21 cellular contexts compared by ENCODE assay signal in the genomic region with DNA sequence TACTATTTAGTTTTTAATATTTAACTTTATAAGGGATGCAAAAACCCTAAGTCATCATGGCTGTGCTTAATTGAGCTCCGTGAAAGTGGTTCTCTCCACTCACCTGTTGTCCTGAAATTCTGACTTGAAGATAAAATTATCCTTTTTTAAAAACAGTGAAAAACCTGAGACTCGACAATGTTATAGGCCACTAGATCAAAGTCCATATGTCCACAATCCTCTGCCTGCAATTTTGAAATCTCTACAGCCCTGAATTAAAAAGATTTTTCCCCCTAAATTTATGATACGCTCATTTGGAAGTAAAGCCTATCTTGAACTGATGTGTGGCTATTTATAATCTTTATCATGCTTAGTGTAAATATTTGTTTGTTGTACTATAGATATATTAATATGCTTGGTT.
"Had no signal": no experiment of that assay in that cellular context is flagged by ENCODE, and none has a peak within 500 bp of the region (broad histone marks: within the 10 kb centered on the region; RNA-seq: fewer than 3 reads in every experiment).

No MANE protein-coding gene starts in this region.

- H3K4me3 ChIP-seq: colonic mucosa, heart left ventricle, left lung, lower lobe of right lung, neural progenitor cell, ovary, suprapubic skin, tibial nerve had no signal

- H3K27me3 ChIP-seq: colonic mucosa, foreskin keratinocyte, heart left ventricle, left lung, neural progenitor cell, ovary, suprapubic skin, tibial nerve had no signal

- H3K27ac ChIP-seq: colonic mucosa, foreskin keratinocyte, left lung, lower lobe of right lung, neural progenitor cell, ovary, suprapubic skin had no signal

- ATAC-seq: foreskin keratinocyte; heart left ventricle; left lung; lower lobe of right lung; natural killer cell treated with Interleukin-12 subunit alpha and Interleukin-12 subunit beta and Interleukin-15 and Interleukin-18, amount 100 ng/mL, for 72 hours; right cardiac atrium; stimulated activated naive CD8-positive, alpha-beta T cell treated with anti-CD3 and anti-CD28 coated beads, Interleukin-15, Interleukin-2, amounts not matched to agents 100 U/mL and 50 U/mL, for 24 hours had no signal

- H2AFZ ChIP-seq: neural progenitor cell had no signal

- H3K36me3 ChIP-seq: colonic mucosa, heart left ventricle, left lung, lower lobe of right lung, neural progenitor cell, ovary, suprapubic skin, tibial nerve had no signal

- DNase-seq: colonic mucosa; dermis blood vessel endothelial cell; erythroblast; foreskin keratinocyte; heart left ventricle; hypothalamus; kidney glomerular epithelial cell; left lung; lower lobe of right lung; nucleus accumbens; ovary; right cardiac atrium; small intestine; stimulated activated CD4-positive, alpha-beta T cell treated with anti-CD3 and anti-CD28 coated beads, Interleukin-12 subunit alpha, Interleukin-12 subunit beta, amount 100 ng/mL, for 4 hours; stimulated activated naive CD8-positive, alpha-beta T cell treated with anti-CD3 and anti-CD28 coated beads, Interleukin-15, Interleukin-2, amounts not matched to agents 100 U/mL and 50 U/mL, for 24 hours had no signal

- H3K4me1 ChIP-seq: colonic mucosa, lower lobe of right lung, neural progenitor cell had no signal

- H3K9me3 ChIP-seq: colonic mucosa, heart left ventricle, left lung, lower lobe of right lung, ovary, suprapubic skin, tibial nerve had no signal

- H3K4me2 ChIP-seq: neural progenitor cell had no signal

- FAIRE-seq: endothelial cell of umbilical vein, islet of Langerhans, small intestine had no signal
